In the genomic region with DNA sequence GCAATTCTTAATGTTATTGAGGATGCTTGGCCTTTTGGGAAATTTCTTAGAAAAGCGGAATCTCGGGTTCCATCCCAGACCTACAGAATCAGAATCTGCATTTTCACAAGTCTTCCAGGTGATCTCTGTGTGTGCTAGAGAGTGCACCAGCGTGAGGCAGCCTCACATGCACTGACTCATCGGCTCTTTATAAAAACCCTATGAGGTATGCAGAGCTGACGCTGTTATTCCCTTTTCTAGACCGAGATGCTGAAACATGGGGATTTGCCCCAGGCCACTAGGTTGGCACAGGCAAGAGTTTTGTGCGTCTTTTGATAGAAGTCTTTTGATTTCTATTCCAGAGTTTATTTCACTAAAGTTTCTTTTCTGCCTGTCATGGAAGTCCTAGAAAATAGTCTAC, we compare ENCODE assay signal across 16 cellular contexts.
A peak's percentile ranks its signal among the peaks of the same experiment; 100 is the strongest.
DNase-seq lines count a peak whose midpoint lies in the region; ATAC-seq and TF ChIP-seq lines count a peak whose summit lies in the region.
"Had no signal": no experiment of that assay in that cellular context is flagged by ENCODE, and none has a peak within 500 bp of the region (broad histone marks: within the 10 kb centered on the region; RNA-seq: fewer than 3 reads in every experiment).

No MANE protein-coding gene starts in this region.

- peak overlapping the region in 8 of 11 experiments; percentile 3 to 57 (median 30); a peak in 10 of 22 replicates for H3K4me2 ChIP-seq in BLaER1 treated with 17β-estradiol and CSF1 and Interleukin-3, amounts not matched to agents 10 nM and 100 nM

- peak; percentile 69 for ATAC-seq in esophagus mucosa

- DNase-seq in astrocyte of the hippocampus (ENCODE audit: low read depth, low spot score) (peak; percentile 66), neural crest cell (ENCODE audit: low read depth, low spot score) (no peak), DMS153 (lab: John Stamatoyannopoulos, UW) (no peak), nephron progenitor cell (no peak)
- no peak for DNase-seq in activated naive CD4-positive, alpha-beta T cell treated with anti-CD3 and anti-CD28 coated beads, Interleukin-2, amount 50 U/mL, for 16 hours
- DNase-seq: C1 segment of cervical spinal cord; Calu3; CD4-positive, alpha-beta memory T cell; COR-L47; DND-41; GM23248; H7; HCEC 1CT had no signal

- TF ChIP-seq CTCF in neural crest cell (conservative IDR thresholded peaks at IDR 0.05) (no peak), nephron progenitor cell (IDR thresholded peaks at IDR 0.05) (no peak)

- H3K9me3 Mint-ChIP-seq in neural crest cell (no peaks in the 10 kb centered on the region), nephron progenitor cell (no peaks in the 10 kb centered on the region)
- H3K9me3 Mint-ChIP-seq: CD4-positive, alpha-beta memory T cell had no signal

- H3K27ac Mint-ChIP-seq in neural crest cell (ENCODE audit: unreplicated experiment) (peak overlapping the region; percentile 45), nephron progenitor cell (no peak overlapping the region)
- H3K27ac Mint-ChIP-seq: B cell; CD4-positive, alpha-beta memory T cell had no signal

- peaks cover 0 to 11% (median 6%) of the 10 kb centered on the region in 10 experiments; a peak in 11 of 20 replicates for H3K4me1 ChIP-seq in BLaER1 treated with 17β-estradiol and CSF1 and Interleukin-3, amounts not matched to agents 10 nM and 100 nM

- no peaks in the 10 kb centered on the region; a peak in 1 of 22 replicates for H3K36me3 ChIP-seq in BLaER1 treated with 17β-estradiol and CSF1 and Interleukin-3, amounts not matched to agents 10 nM and 100 nM

- H3K4me1 Mint-ChIP-seq in neural crest cell, result peaks cover 43% of the 10 kb centered on the region
- H3K4me1 Mint-ChIP-seq in nephron progenitor cell, result peaks cover 13% of the 10 kb centered on the region
- H3K4me1 Mint-ChIP-seq: B cell; CD4-positive, alpha-beta memory T cell had no signal

- H4K20me1 ChIP-seq in BLaER1 treated with 17β-estradiol and CSF1 and Interleukin-3, amounts not matched to agents 10 nM and 100 nM, result no peaks in the 10 kb centered on the region

- H3K27me3 ChIP-seq in BLaER1 treated with 17β-estradiol and CSF1 and Interleukin-3, amounts not matched to agents 10 nM and 100 nM, result no peaks in the 10 kb centered on the region

- H3K36me3 Mint-ChIP-seq in neural crest cell (ENCODE audit: low read depth), result no peaks in the 10 kb centered on the region
- no peaks in the 10 kb centered on the region for H3K36me3 Mint-ChIP-seq in nephron progenitor cell (ENCODE audit: low read depth)
- H3K36me3 Mint-ChIP-seq: CD4-positive, alpha-beta memory T cell had no signal

- peaks cover 0 to 8% (median 0%) of the 10 kb centered on the region in 11 experiments; a peak in 1 of 22 replicates for H3K9me3 ChIP-seq in BLaER1 treated with 17β-estradiol and CSF1 and Interleukin-3, amounts not matched to agents 10 nM and 100 nM (replicated peaks in 1 of 11)

- H3K9ac ChIP-seq in BLaER1 treated with 17β-estradiol and CSF1 and Interleukin-3, amounts not matched to agents 10 nM and 100 nM, result no peak overlapping the region
- H3K9ac ChIP-seq: GM23248 had no signal

- H3K4me3 Mint-ChIP-seq in neural crest cell (no peak overlapping the region), nephron progenitor cell (no peak overlapping the region)
- H3K4me3 Mint-ChIP-seq: B cell; CD4-positive, alpha-beta memory T cell had no signal

- no peak overlapping the region for H3K4me3 ChIP-seq in BLaER1 treated with 17β-estradiol and CSF1 and Interleukin-3, amounts not matched to agents 10 nM and 100 nM
- H3K4me3 ChIP-seq: GM23248 had no signal

- H3K27me3 Mint-ChIP-seq in neural crest cell (ENCODE audit: low read depth) (no peaks in the 10 kb centered on the region), nephron progenitor cell (ENCODE audit: low read depth, poor library complexity) (peaks cover 5% of the 10 kb centered on the region)
- H3K27me3 Mint-ChIP-seq: B cell; CD4-positive, alpha-beta memory T cell had no signal

- H3K27ac ChIP-seq in BLaER1 treated with 17β-estradiol and CSF1 and Interleukin-3, amounts not matched to agents 10 nM and 100 nM, result no peak overlapping the region
- H3K27ac ChIP-seq: GM23248 had no signal
